1 cellular context compared by ENCODE assay signal in the genomic region with DNA sequence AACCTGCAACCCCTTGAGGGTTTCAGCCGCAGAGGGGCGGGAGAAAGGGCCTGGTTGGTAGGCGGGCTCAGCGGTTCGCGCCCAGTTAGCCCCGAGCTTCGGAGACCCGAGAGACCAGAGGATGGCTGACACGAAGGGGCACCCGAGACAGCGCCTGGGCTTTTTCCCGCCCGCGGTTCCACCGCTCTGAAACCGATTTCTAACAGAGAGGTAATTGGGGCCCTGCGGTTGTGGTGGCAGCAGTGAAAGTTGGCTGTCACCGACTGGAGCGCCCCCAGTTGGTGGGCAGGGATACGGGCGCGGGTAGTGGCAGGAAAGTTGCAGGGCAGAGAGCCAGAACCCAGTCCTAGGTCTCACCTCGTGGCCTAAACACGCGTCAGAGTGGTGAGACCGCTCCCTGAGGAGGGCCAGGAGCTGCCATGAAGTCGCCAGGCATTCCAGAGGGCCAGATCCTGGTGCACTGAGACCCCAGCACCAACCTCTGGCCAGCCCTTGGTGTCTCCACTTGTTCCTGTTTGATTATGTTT.
TF ChIP-seq lines count a peak whose summit lies in the region.

No MANE protein-coding gene starts in this region.

TF ChIP-seq in K562, 482 proteins besides CTCF, POLR2A, EP300 and RAD21 (continued from another document and continues in another):
- TF ChIP-seq, protein P1, sequence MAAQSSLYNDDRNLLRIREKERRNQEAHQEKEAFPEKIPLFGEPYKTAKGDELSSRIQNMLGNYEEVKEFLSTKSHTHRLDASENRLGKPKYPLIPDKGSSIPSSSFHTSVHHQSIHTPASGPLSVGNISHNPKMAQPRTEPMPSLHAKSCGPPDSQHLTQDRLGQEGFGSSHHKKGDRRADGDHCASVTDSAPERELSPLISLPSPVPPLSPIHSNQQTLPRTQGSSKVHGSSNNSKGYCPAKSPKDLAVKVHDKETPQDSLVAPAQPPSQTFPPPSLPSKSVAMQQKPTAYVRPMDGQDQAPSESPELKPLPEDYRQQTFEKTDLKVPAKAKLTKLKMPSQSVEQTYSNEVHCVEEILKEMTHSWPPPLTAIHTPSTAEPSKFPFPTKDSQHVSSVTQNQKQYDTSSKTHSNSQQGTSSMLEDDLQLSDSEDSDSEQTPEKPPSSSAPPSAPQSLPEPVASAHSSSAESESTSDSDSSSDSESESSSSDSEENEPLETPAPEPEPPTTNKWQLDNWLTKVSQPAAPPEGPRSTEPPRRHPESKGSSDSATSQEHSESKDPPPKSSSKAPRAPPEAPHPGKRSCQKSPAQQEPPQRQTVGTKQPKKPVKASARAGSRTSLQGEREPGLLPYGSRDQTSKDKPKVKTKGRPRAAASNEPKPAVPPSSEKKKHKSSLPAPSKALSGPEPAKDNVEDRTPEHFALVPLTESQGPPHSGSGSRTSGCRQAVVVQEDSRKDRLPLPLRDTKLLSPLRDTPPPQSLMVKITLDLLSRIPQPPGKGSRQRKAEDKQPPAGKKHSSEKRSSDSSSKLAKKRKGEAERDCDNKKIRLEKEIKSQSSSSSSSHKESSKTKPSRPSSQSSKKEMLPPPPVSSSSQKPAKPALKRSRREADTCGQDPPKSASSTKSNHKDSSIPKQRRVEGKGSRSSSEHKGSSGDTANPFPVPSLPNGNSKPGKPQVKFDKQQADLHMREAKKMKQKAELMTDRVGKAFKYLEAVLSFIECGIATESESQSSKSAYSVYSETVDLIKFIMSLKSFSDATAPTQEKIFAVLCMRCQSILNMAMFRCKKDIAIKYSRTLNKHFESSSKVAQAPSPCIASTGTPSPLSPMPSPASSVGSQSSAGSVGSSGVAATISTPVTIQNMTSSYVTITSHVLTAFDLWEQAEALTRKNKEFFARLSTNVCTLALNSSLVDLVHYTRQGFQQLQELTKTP (IDR thresholded peaks at IDR 0.05; ENCODE audit: low read depth in 1 of 2, partially characterized antibody in 2 of 2): no peak
- TF ChIP-seq ARID1B (IDR thresholded peaks at IDR 0.05): no peak
- TF ChIP-seq, protein P2, sequence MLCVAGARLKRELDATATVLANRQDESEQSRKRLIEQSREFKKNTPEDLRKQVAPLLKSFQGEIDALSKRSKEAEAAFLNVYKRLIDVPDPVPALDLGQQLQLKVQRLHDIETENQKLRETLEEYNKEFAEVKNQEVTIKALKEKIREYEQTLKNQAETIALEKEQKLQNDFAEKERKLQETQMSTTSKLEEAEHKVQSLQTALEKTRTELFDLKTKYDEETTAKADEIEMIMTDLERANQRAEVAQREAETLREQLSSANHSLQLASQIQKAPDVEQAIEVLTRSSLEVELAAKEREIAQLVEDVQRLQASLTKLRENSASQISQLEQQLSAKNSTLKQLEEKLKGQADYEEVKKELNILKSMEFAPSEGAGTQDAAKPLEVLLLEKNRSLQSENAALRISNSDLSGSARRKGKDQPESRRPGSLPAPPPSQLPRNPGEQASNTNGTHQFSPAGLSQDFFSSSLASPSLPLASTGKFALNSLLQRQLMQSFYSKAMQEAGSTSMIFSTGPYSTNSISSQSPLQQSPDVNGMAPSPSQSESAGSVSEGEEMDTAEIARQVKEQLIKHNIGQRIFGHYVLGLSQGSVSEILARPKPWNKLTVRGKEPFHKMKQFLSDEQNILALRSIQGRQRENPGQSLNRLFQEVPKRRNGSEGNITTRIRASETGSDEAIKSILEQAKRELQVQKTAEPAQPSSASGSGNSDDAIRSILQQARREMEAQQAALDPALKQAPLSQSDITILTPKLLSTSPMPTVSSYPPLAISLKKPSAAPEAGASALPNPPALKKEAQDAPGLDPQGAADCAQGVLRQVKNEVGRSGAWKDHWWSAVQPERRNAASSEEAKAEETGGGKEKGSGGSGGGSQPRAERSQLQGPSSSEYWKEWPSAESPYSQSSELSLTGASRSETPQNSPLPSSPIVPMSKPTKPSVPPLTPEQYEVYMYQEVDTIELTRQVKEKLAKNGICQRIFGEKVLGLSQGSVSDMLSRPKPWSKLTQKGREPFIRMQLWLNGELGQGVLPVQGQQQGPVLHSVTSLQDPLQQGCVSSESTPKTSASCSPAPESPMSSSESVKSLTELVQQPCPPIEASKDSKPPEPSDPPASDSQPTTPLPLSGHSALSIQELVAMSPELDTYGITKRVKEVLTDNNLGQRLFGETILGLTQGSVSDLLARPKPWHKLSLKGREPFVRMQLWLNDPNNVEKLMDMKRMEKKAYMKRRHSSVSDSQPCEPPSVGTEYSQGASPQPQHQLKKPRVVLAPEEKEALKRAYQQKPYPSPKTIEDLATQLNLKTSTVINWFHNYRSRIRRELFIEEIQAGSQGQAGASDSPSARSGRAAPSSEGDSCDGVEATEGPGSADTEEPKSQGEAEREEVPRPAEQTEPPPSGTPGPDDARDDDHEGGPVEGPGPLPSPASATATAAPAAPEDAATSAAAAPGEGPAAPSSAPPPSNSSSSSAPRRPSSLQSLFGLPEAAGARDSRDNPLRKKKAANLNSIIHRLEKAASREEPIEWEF (CRISPR knock-in tag; IDR thresholded peaks at IDR 0.05): no peak
- no peak for TF ChIP-seq RBM14 (IDR thresholded peaks at IDR 0.05; ENCODE audit: borderline replicate concordance, insufficient read depth, low read depth, low read length)
- TF ChIP-seq ZNF239 (CRISPR knock-in tag; IDR thresholded peaks at IDR 0.05): no peak
- TF ChIP-seq, protein P3, sequence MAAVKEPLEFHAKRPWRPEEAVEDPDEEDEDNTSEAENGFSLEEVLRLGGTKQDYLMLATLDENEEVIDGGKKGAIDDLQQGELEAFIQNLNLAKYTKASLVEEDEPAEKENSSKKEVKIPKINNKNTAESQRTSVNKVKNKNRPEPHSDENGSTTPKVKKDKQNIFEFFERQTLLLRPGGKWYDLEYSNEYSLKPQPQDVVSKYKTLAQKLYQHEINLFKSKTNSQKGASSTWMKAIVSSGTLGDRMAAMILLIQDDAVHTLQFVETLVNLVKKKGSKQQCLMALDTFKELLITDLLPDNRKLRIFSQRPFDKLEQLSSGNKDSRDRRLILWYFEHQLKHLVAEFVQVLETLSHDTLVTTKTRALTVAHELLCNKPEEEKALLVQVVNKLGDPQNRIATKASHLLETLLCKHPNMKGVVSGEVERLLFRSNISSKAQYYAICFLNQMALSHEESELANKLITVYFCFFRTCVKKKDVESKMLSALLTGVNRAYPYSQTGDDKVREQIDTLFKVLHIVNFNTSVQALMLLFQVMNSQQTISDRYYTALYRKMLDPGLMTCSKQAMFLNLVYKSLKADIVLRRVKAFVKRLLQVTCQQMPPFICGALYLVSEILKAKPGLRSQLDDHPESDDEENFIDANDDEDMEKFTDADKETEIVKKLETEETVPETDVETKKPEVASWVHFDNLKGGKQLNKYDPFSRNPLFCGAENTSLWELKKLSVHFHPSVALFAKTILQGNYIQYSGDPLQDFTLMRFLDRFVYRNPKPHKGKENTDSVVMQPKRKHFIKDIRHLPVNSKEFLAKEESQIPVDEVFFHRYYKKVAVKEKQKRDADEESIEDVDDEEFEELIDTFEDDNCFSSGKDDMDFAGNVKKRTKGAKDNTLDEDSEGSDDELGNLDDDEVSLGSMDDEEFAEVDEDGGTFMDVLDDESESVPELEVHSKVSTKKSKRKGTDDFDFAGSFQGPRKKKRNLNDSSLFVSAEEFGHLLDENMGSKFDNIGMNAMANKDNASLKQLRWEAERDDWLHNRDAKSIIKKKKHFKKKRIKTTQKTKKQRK (IDR thresholded peaks at IDR 0.05; ENCODE audit: borderline replicate concordance, low read depth, low read length): no peak
- TF ChIP-seq KLF6 (CRISPR knock-in tag; IDR thresholded peaks at IDR 0.05; ENCODE audit: borderline replicate concordance): no peak
- TF ChIP-seq HSF4 (CRISPR knock-in tag; IDR thresholded peaks at IDR 0.05; ENCODE audit: borderline replicate concordance): no peak
- no peak for TF ChIP-seq TRIM24 (IDR thresholded peaks at IDR 0.05)
- TF ChIP-seq RNF2 (IDR thresholded peaks at IDR 0.05): no peak
- TF ChIP-seq ZFX (CRISPR knock-in tag; IDR thresholded peaks at IDR 0.05): peak; percentile 60; the same call in 1 of the 2 replicates
- TF ChIP-seq HNRNPL (IDR thresholded peaks at IDR 0.05; ENCODE audit: low read depth, low read length): no peak
- no peak for TF ChIP-seq PCBP2 (IDR thresholded peaks at IDR 0.05; ENCODE audit: low read depth, low read length, poor library complexity, severe bottlenecking)
- TF ChIP-seq, protein P4, sequence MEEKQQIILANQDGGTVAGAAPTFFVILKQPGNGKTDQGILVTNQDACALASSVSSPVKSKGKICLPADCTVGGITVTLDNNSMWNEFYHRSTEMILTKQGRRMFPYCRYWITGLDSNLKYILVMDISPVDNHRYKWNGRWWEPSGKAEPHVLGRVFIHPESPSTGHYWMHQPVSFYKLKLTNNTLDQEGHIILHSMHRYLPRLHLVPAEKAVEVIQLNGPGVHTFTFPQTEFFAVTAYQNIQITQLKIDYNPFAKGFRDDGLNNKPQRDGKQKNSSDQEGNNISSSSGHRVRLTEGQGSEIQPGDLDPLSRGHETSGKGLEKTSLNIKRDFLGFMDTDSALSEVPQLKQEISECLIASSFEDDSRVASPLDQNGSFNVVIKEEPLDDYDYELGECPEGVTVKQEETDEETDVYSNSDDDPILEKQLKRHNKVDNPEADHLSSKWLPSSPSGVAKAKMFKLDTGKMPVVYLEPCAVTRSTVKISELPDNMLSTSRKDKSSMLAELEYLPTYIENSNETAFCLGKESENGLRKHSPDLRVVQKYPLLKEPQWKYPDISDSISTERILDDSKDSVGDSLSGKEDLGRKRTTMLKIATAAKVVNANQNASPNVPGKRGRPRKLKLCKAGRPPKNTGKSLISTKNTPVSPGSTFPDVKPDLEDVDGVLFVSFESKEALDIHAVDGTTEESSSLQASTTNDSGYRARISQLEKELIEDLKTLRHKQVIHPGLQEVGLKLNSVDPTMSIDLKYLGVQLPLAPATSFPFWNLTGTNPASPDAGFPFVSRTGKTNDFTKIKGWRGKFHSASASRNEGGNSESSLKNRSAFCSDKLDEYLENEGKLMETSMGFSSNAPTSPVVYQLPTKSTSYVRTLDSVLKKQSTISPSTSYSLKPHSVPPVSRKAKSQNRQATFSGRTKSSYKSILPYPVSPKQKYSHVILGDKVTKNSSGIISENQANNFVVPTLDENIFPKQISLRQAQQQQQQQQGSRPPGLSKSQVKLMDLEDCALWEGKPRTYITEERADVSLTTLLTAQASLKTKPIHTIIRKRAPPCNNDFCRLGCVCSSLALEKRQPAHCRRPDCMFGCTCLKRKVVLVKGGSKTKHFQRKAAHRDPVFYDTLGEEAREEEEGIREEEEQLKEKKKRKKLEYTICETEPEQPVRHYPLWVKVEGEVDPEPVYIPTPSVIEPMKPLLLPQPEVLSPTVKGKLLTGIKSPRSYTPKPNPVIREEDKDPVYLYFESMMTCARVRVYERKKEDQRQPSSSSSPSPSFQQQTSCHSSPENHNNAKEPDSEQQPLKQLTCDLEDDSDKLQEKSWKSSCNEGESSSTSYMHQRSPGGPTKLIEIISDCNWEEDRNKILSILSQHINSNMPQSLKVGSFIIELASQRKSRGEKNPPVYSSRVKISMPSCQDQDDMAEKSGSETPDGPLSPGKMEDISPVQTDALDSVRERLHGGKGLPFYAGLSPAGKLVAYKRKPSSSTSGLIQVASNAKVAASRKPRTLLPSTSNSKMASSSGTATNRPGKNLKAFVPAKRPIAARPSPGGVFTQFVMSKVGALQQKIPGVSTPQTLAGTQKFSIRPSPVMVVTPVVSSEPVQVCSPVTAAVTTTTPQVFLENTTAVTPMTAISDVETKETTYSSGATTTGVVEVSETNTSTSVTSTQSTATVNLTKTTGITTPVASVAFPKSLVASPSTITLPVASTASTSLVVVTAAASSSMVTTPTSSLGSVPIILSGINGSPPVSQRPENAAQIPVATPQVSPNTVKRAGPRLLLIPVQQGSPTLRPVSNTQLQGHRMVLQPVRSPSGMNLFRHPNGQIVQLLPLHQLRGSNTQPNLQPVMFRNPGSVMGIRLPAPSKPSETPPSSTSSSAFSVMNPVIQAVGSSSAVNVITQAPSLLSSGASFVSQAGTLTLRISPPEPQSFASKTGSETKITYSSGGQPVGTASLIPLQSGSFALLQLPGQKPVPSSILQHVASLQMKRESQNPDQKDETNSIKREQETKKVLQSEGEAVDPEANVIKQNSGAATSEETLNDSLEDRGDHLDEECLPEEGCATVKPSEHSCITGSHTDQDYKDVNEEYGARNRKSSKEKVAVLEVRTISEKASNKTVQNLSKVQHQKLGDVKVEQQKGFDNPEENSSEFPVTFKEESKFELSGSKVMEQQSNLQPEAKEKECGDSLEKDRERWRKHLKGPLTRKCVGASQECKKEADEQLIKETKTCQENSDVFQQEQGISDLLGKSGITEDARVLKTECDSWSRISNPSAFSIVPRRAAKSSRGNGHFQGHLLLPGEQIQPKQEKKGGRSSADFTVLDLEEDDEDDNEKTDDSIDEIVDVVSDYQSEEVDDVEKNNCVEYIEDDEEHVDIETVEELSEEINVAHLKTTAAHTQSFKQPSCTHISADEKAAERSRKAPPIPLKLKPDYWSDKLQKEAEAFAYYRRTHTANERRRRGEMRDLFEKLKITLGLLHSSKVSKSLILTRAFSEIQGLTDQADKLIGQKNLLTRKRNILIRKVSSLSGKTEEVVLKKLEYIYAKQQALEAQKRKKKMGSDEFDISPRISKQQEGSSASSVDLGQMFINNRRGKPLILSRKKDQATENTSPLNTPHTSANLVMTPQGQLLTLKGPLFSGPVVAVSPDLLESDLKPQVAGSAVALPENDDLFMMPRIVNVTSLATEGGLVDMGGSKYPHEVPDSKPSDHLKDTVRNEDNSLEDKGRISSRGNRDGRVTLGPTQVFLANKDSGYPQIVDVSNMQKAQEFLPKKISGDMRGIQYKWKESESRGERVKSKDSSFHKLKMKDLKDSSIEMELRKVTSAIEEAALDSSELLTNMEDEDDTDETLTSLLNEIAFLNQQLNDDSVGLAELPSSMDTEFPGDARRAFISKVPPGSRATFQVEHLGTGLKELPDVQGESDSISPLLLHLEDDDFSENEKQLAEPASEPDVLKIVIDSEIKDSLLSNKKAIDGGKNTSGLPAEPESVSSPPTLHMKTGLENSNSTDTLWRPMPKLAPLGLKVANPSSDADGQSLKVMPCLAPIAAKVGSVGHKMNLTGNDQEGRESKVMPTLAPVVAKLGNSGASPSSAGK (IDR thresholded peaks at IDR 0.05): peak; percentile 75
- TF ChIP-seq ZNF589 (CRISPR knock-in tag; IDR thresholded peaks at IDR 0.05; ENCODE audit: low read depth): 0 out of 2 replicates have a peak, but pooled peaks have one; percentile 28
- TF ChIP-seq, protein P5, sequence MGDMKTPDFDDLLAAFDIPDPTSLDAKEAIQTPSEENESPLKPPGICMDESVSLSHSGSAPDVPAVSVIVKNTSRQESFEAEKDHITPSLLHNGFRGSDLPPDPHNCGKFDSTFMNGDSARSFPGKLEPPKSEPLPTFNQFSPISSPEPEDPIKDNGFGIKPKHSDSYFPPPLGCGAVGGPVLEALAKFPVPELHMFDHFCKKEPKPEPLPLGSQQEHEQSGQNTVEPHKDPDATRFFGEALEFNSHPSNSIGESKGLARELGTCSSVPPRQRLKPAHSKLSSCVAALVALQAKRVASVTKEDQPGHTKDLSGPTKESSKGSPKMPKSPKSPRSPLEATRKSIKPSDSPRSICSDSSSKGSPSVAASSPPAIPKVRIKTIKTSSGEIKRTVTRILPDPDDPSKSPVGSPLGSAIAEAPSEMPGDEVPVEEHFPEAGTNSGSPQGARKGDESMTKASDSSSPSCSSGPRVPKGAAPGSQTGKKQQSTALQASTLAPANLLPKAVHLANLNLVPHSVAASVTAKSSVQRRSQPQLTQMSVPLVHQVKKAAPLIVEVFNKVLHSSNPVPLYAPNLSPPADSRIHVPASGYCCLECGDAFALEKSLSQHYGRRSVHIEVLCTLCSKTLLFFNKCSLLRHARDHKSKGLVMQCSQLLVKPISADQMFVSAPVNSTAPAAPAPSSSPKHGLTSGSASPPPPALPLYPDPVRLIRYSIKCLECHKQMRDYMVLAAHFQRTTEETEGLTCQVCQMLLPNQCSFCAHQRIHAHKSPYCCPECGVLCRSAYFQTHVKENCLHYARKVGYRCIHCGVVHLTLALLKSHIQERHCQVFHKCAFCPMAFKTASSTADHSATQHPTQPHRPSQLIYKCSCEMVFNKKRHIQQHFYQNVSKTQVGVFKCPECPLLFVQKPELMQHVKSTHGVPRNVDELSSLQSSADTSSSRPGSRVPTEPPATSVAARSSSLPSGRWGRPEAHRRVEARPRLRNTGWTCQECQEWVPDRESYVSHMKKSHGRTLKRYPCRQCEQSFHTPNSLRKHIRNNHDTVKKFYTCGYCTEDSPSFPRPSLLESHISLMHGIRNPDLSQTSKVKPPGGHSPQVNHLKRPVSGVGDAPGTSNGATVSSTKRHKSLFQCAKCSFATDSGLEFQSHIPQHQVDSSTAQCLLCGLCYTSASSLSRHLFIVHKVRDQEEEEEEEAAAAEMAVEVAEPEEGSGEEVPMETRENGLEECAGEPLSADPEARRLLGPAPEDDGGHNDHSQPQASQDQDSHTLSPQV (IDR thresholded peaks at IDR 0.05): peak; percentile 55
- no peak for TF ChIP-seq ZKSCAN8 (CRISPR knock-in tag; IDR thresholded peaks at IDR 0.05)
